1 cellular context compared by ENCODE assay signal in the genomic region with DNA sequence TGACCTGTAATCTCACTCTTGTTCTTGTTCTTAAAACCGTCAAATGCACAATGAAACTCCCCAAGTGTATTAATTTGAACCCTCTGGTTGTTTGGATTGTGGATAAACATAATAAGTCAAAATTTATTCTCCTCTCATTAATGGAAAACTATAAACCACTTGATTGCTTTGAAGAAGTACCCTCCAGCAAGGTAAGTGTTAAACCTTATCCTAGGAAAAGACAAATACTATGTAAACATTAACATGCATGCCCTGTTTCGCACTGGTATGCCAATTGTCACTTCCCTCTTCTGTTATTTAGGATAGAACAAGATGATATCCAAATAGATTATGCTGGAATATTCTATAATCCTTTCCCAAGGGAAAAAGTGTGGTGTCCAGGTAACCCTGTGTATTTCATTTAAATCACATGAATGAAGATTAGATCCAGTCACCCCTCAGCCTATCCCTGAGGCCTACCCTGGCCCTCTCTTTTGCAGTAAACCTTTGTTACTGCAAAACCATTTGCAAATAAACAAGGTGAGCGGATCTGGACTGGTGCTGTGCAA.
TF ChIP-seq lines count a peak whose summit lies in the region.

No MANE protein-coding gene starts in this region.

TF ChIP-seq in GM23338, 12 proteins besides CTCF, POLR2A, EP300 and RAD21 (continued from another document):
- TF ChIP-seq, protein P1, sequence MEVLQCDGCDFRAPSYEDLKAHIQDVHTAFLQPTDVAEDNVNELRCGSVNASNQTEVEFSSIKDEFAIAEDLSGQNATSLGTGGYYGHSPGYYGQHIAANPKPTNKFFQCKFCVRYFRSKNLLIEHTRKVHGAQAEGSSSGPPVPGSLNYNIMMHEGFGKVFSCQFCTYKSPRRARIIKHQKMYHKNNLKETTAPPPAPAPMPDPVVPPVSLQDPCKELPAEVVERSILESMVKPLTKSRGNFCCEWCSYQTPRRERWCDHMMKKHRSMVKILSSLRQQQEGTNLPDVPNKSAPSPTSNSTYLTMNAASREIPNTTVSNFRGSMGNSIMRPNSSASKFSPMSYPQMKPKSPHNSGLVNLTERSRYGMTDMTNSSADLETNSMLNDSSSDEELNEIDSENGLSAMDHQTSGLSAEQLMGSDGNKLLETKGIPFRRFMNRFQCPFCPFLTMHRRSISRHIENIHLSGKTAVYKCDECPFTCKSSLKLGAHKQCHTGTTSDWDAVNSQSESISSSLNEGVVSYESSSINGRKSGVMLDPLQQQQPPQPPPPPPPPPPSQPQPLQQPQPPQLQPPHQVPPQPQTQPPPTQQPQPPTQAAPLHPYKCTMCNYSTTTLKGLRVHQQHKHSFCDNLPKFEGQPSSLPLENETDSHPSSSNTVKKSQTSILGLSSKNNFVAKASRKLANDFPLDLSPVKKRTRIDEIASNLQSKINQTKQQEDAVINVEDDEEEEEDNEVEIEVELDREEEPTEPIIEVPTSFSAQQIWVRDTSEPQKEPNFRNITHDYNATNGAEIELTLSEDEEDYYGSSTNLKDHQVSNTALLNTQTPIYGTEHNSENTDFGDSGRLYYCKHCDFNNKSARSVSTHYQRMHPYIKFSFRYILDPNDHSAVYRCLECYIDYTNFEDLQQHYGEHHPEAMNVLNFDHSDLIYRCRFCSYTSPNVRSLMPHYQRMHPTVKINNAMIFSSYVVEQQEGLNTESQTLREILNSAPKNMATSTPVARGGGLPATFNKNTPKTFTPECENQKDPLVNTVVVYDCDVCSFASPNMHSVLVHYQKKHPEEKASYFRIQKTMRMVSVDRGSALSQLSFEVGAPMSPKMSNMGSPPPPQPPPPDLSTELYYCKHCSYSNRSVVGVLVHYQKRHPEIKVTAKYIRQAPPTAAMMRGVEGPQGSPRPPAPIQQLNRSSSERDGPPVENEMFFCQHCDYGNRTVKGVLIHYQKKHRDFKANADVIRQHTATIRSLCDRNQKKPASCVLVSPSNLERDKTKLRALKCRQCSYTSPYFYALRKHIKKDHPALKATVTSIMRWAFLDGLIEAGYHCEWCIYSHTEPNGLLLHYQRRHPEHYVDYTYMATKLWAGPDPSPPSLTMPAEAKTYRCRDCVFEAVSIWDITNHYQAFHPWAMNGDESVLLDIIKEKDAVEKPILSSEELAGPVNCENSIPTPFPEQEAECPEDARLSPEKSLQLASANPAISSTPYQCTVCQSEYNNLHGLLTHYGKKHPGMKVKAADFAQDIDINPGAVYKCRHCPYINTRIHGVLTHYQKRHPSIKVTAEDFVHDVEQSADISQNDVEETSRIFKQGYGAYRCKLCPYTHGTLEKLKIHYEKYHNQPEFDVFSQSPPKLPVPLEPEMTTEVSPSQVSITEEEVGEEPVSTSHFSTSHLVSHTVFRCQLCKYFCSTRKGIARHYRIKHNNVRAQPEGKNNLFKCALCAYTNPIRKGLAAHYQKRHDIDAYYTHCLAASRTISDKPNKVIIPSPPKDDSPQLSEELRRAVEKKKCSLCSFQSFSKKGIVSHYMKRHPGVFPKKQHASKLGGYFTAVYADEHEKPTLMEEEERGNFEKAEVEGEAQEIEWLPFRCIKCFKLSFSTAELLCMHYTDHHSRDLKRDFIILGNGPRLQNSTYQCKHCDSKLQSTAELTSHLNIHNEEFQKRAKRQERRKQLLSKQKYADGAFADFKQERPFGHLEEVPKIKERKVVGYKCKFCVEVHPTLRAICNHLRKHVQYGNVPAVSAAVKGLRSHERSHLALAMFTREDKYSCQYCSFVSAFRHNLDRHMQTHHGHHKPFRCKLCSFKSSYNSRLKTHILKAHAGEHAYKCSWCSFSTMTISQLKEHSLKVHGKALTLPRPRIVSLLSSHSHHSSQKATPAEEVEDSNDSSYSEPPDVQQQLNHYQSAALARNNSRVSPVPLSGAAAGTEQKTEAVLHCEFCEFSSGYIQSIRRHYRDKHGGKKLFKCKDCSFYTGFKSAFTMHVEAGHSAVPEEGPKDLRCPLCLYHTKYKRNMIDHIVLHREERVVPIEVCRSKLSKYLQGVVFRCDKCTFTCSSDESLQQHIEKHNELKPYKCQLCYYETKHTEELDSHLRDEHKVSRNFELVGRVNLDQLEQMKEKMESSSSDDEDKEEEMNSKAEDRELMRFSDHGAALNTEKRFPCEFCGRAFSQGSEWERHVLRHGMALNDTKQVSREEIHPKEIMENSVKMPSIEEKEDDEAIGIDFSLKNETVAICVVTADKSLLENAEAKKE (CRISPR knock-in tag; IDR thresholded peaks at IDR 0.05), result no peak
- TF ChIP-seq NANOG (IDR thresholded peaks at IDR 0.05; ENCODE audit: borderline replicate concordance) (no peak), ZNF331 (CRISPR knock-in tag; IDR thresholded peaks at IDR 0.05; ENCODE audit: low read depth) (no peak), POLR2AphosphoS5 (IDR thresholded peaks at IDR 0.05; ENCODE audit: low read depth) (no peak), EZH2 (IDR thresholded peaks at IDR 0.05; ENCODE audit: low read depth, unreplicated experiment) (no peak)
- TF ChIP-seq, protein P2, sequence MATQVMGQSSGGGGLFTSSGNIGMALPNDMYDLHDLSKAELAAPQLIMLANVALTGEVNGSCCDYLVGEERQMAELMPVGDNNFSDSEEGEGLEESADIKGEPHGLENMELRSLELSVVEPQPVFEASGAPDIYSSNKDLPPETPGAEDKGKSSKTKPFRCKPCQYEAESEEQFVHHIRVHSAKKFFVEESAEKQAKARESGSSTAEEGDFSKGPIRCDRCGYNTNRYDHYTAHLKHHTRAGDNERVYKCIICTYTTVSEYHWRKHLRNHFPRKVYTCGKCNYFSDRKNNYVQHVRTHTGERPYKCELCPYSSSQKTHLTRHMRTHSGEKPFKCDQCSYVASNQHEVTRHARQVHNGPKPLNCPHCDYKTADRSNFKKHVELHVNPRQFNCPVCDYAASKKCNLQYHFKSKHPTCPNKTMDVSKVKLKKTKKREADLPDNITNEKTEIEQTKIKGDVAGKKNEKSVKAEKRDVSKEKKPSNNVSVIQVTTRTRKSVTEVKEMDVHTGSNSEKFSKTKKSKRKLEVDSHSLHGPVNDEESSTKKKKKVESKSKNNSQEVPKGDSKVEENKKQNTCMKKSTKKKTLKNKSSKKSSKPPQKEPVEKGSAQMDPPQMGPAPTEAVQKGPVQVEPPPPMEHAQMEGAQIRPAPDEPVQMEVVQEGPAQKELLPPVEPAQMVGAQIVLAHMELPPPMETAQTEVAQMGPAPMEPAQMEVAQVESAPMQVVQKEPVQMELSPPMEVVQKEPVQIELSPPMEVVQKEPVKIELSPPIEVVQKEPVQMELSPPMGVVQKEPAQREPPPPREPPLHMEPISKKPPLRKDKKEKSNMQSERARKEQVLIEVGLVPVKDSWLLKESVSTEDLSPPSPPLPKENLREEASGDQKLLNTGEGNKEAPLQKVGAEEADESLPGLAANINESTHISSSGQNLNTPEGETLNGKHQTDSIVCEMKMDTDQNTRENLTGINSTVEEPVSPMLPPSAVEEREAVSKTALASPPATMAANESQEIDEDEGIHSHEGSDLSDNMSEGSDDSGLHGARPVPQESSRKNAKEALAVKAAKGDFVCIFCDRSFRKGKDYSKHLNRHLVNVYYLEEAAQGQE (IDR thresholded peaks at IDR 0.05; ENCODE audit: unreplicated experiment), result no peak
